In genomic region chr11:100680070-100680469, GRCh38 we compare ENCODE assay signal across 23 cellular contexts. TPM values are rescaled to one million over a fixed set of nuclear protein-coding genes. Genes with fewer than 3 reads are reported as not detected.
A peak's percentile ranks its signal among the peaks of the same experiment; 100 is the strongest.
DNase-seq lines count a peak whose midpoint lies in the region; ATAC-seq, FAIRE-seq and TF ChIP-seq lines count a peak whose summit lies in the region.
"Had no signal": no experiment of that assay in that cellular context is flagged by ENCODE, and none has a peak within 500 bp of the region (broad histone marks: within the 10 kb centered on the region; RNA-seq: fewer than 3 reads in every experiment).

No MANE protein-coding gene starts in this region.

- no peaks in the 10 kb centered on the region for H3K27me3 Mint-ChIP-seq in astrocyte (ENCODE audit: low read depth, unreplicated experiment)
- no peaks in the 10 kb centered on the region for H3K27me3 Mint-ChIP-seq in type B pancreatic cell

- no peak overlapping the region for H3K27ac ChIP-seq in astrocyte (ENCODE audit: low read depth, low read length)
- H3K27ac ChIP-seq in mesodermal cell (ENCODE audit: low read depth, low read length, severe bottlenecking): peak overlapping the region; percentile 32
- no peak overlapping the region for H3K27ac ChIP-seq in left lung
- H3K27ac ChIP-seq: gastroesophageal sphincter, skin epidermis had no signal

- intact Hi-C loops in left lung (cut with DNase I): loop anchor here in 1 of 2 donors (5.0 kb wide), 2 partner anchors 177 to 252 kb away; no protein-coding TSS in a partner anchor

- no peak overlapping the region for H3K4me2 ChIP-seq in astrocyte (ENCODE audit: low read length)

- no peak overlapping the region for H3K4me3 ChIP-seq in astrocyte (ENCODE audit: insufficient read depth, low read depth, low read length)
- H3K4me3 ChIP-seq in mesodermal cell (ENCODE audit: extremely low read depth, insufficient read depth, low read length, poor library complexity, severe bottlenecking): no peak overlapping the region
- H3K4me3 ChIP-seq in left lung: no peak overlapping the region
- H3K4me3 ChIP-seq: gastroesophageal sphincter, K562, skin epidermis had no signal

- no peaks in the 10 kb centered on the region for H3K79me2 ChIP-seq in astrocyte (ENCODE audit: insufficient read depth, low read length)

- no peak for TF ChIP-seq CTCF in astrocyte (IDR thresholded peaks at IDR 0.05; ENCODE audit: insufficient read depth, low read depth, low read length)
- TF ChIP-seq CTCF in type B pancreatic cell (conservative IDR thresholded peaks at IDR 0.05): no peak
- no peak for TF ChIP-seq CTCF in left lung (IDR thresholded peaks at IDR 0.05)

- H4K20me1 ChIP-seq in astrocyte (ENCODE audit: insufficient read depth, low read length): no peaks in the 10 kb centered on the region

- no peak overlapping the region for H3K27ac Mint-ChIP-seq in astrocyte (ENCODE audit: unreplicated experiment)
- peak overlapping the region; percentile 82 for H3K27ac Mint-ChIP-seq in type B pancreatic cell
- H3K27ac Mint-ChIP-seq: CD14-positive monocyte had no signal

- H3K4me1 ChIP-seq in astrocyte (ENCODE audit: insufficient read depth, low read length): peaks cover 15% of the 10 kb centered on the region
- H3K4me1 ChIP-seq in mesodermal cell (ENCODE audit: control insufficient read depth, insufficient read depth, low read length, poor library complexity, severe bottlenecking): peaks cover 5% of the 10 kb centered on the region
- H3K4me1 ChIP-seq in left lung: peaks cover 0 to 3% of the 10 kb centered on the region in 2 donors

- no peaks in the 10 kb centered on the region for H3K27me3 ChIP-seq in astrocyte (ENCODE audit: insufficient read depth, low read length)
- H3K27me3 ChIP-seq in left lung: no peaks in the 10 kb centered on the region
- H3K27me3 ChIP-seq: gastroesophageal sphincter had no signal

- H3K9me3 Mint-ChIP-seq in astrocyte (ENCODE audit: unreplicated experiment) (no peaks in the 10 kb centered on the region), type B pancreatic cell (peaks cover 4% of the 10 kb centered on the region)

- no peaks in the 10 kb centered on the region for H3K36me3 ChIP-seq in astrocyte (ENCODE audit: insufficient read depth, low read length)
- H3K36me3 ChIP-seq in mesodermal cell (ENCODE audit: control insufficient read depth, insufficient read depth, low read length): no peaks in the 10 kb centered on the region
- no peaks in the 10 kb centered on the region for H3K36me3 ChIP-seq in left lung
- H3K36me3 ChIP-seq: gastroesophageal sphincter had no signal

- H3K36me3 Mint-ChIP-seq in astrocyte (ENCODE audit: low read depth, unreplicated experiment) (peaks cover 1% of the 10 kb centered on the region), type B pancreatic cell (no peaks in the 10 kb centered on the region)
- H3K36me3 Mint-ChIP-seq: CD14-positive monocyte had no signal

- H2AFZ ChIP-seq in astrocyte (ENCODE audit: low read depth, low read length): peak overlapping the region; percentile 30

- DNase-seq in NCI-H82 (lab: John Stamatoyannopoulos, UW) (peak; percentile 33), NCI-H82 treated with DMSO at 0.1 percent for 48 hours (lab: John Stamatoyannopoulos, UW; ENCODE audit: unreplicated experiment) (no peak), astrocyte (ENCODE audit: low read depth) (no peak), type B pancreatic cell (ENCODE audit: extremely low spot score, unreplicated experiment) (no peak), left lung (no peak)
- DNase-seq: activated CD4-positive, alpha-beta T cell treated with anti-CD3 and anti-CD28 coated beads, Interleukin-2, amount 50 U/mL, for 48 hours; activated gamma-delta T cell treated with Interleukin-2 at 50 U/mL for 16 hours; activated T-cell treated with anti-CD3 and anti-CD28 coated beads for 4 hours; central memory CD4-positive, alpha-beta T cell; NCI-H2029 treated with DMSO at 0.1 percent for 48 hours; NCI-H524 treated with DMSO at 0.1 percent for 48 hours; OCI-M1; SHP77 treated with DMSO at 0.1 percent for 48 hours; stimulated activated CD4-positive, alpha-beta T cell treated with anti-CD3 and anti-CD28 coated beads, Interleukin-4, amount 100 ng/mL, for 1 hour; T-helper 1 cell had no signal

- no peak for TF ChIP-seq POLR2A in GM18505 (IDR thresholded peaks at IDR 0.05; ENCODE audit: borderline replicate concordance, extremely low read depth, insufficient read depth, insufficient read length)

- FAIRE-seq in astrocyte (lab: Jason Lieb, UNC): no peak
- FAIRE-seq: A204.1, K562 had no signal

- H3K4me3 Mint-ChIP-seq in astrocyte (ENCODE audit: unreplicated experiment) (no peak overlapping the region), type B pancreatic cell (no peak overlapping the region)

- H3K9me3 ChIP-seq in astrocyte (ENCODE audit: insufficient read depth, low read depth, low read length): no peaks in the 10 kb centered on the region
- no peaks in the 10 kb centered on the region for H3K9me3 ChIP-seq in mesodermal cell (ENCODE audit: control insufficient read depth, low read length)
- H3K9me3 ChIP-seq in left lung: no peaks in the 10 kb centered on the region
- H3K9me3 ChIP-seq: gastroesophageal sphincter had no signal

- 96 to 98% methylated on average over 6 of the region's 7 CpGs for WGBS in mesodermal cell (ENCODE audit: insufficient coverage in 2 of 2), 2 experiments

- H3K4me1 Mint-ChIP-seq in astrocyte (ENCODE audit: low read depth, unreplicated experiment) (peaks cover 22% of the 10 kb centered on the region), type B pancreatic cell (ENCODE audit: unreplicated experiment) (peaks cover 20% of the 10 kb centered on the region)

- no peak overlapping the region for H3K9ac ChIP-seq in astrocyte (ENCODE audit: low read length)

- no peak for ATAC-seq in esophagus mucosa
- no peak for ATAC-seq in left lung
- no peak for ATAC-seq in GM18505 (IDR thresholded peaks at IDR 0.05; ENCODE audit: unreplicated experiment)
- ATAC-seq: gastroesophageal sphincter had no signal

RNA-seq across cellular contexts. Expression of gene ARHGAP42, which starts 7.0 kb away (rescaled TPM):
- total RNA-seq in astrocyte (33.2 and 34.2 TPM in 2 replicates), type B pancreatic cell (ENCODE audit: low replicate concordance) (10.5 and 22.6 TPM in 2 replicates), esophagus mucosa (4.0 TPM), left lung (10 to 100 TPM; 17.1 to 18.3 TPM)
- polyA plus RNA-seq in mesodermal cell (2013, experiment 1 of 2): 27.6 TPM
- 30.4 TPM for polyA plus RNA-seq in mesodermal cell (2013, experiment 2 of 2)
- polyA plus RNA-seq: CD14-positive monocyte had no signal
